Comparison of ENCODE assay signal across 16 cellular contexts in genomic region chr16:55735120-55735781, GRCh38.
"Had no signal": no experiment of that assay in that cellular context is flagged by ENCODE, and none has a peak within 500 bp of the region (broad histone marks: within the 10 kb centered on the region; RNA-seq: fewer than 3 reads in every experiment).

No MANE protein-coding gene starts in this region.

- H3K4me1 Mint-ChIP-seq: activated B cell treated with CpG ODN at 0.5 μM for 24 hours; activated CD4-positive, alpha-beta T cell treated with anti-CD3 and anti-CD28 coated beads, Interleukin-2, amount 10 ng/mL, durations not matched to agents 24 days and 14 days; activated naive CD8-positive, alpha-beta T cell treated with anti-CD3 and anti-CD28 coated beads for 36 hours; brain; mesothelial cell of epicardium had no signal

- H3K27me3 ChIP-seq: pancreas had no signal

- H3K4me3 ChIP-seq: esophagus squamous epithelium, pancreas, thoracic aorta had no signal

- FAIRE-seq: pancreas, TTC549 had no signal

- H3K36me3 Mint-ChIP-seq: activated naive CD8-positive, alpha-beta T cell treated with anti-CD3 and anti-CD28 coated beads for 36 hours; brain; mesothelial cell of epicardium; stimulated activated effector memory CD8-positive, alpha-beta T cell treated with anti-CD3 and anti-CD28 coated beads, Interleukin-12 subunit alpha, Interleukin-12 subunit beta, amount 100 ng/mL, for 72 hours had no signal

- DNase-seq: activated B cell treated with CpG ODN at 0.5 μM for 24 hours; activated CD4-positive, alpha-beta T cell treated with anti-CD3 and anti-CD28 coated beads, Interleukin-2, amount 10 ng/mL, durations not matched to agents 24 days and 14 days; activated naive CD8-positive, alpha-beta T cell treated with anti-CD3 and anti-CD28 coated beads for 36 hours; amygdala; cortex of kidney; effector CD4-positive, alpha-beta T cell; esophagus squamous epithelium; glutamatergic neuron; pancreas; stimulated activated CD4-positive, alpha-beta T cell treated with anti-CD3 and anti-CD28 coated beads, Interleukin-12 subunit alpha, Interleukin-12 subunit beta, amount 100 ng/mL, for 4 hours had no signal

- H3K4me3 Mint-ChIP-seq: activated B cell treated with CpG ODN at 0.5 μM for 24 hours; activated CD4-positive, alpha-beta T cell treated with anti-CD3 and anti-CD28 coated beads, Interleukin-2, amount 10 ng/mL, durations not matched to agents 24 days and 14 days; activated naive CD8-positive, alpha-beta T cell treated with anti-CD3 and anti-CD28 coated beads for 36 hours; activated T-helper 1 cell treated with anti-CD3 and anti-CD28 coated beads, Interleukin-12 subunit alpha, Interleukin-12 subunit beta, Interleukin-2, Interleukin-4 antibody, amounts not matched to agents 30 ng/mL and 10 ng/mL and 1 ng/mL, durations not matched to agents 14 hours and 24 hours and 36 hours; brain; mesothelial cell of epicardium; stimulated activated effector memory CD8-positive, alpha-beta T cell treated with anti-CD3 and anti-CD28 coated beads, Interleukin-12 subunit alpha, Interleukin-12 subunit beta, amount 100 ng/mL, for 72 hours had no signal

- H3K27ac Mint-ChIP-seq: activated B cell treated with CpG ODN at 0.5 μM for 24 hours; activated CD4-positive, alpha-beta T cell treated with anti-CD3 and anti-CD28 coated beads, Interleukin-2, amount 10 ng/mL, durations not matched to agents 24 days and 14 days; activated naive CD8-positive, alpha-beta T cell treated with anti-CD3 and anti-CD28 coated beads for 36 hours; activated T-helper 1 cell treated with anti-CD3 and anti-CD28 coated beads, Interleukin-12 subunit alpha, Interleukin-12 subunit beta, Interleukin-2, Interleukin-4 antibody, amounts not matched to agents 30 ng/mL and 10 ng/mL and 1 ng/mL, durations not matched to agents 14 hours and 24 hours and 36 hours; brain; mesothelial cell of epicardium; stimulated activated effector memory CD8-positive, alpha-beta T cell treated with anti-CD3 and anti-CD28 coated beads, Interleukin-12 subunit alpha, Interleukin-12 subunit beta, amount 100 ng/mL, for 72 hours had no signal

- H3K9me3 Mint-ChIP-seq: activated B cell treated with CpG ODN at 0.5 μM for 24 hours; activated CD4-positive, alpha-beta T cell treated with anti-CD3 and anti-CD28 coated beads, Interleukin-2, amount 10 ng/mL, durations not matched to agents 24 days and 14 days; activated naive CD8-positive, alpha-beta T cell treated with anti-CD3 and anti-CD28 coated beads for 36 hours; activated T-helper 1 cell treated with anti-CD3 and anti-CD28 coated beads, Interleukin-12 subunit alpha, Interleukin-12 subunit beta, Interleukin-2, Interleukin-4 antibody, amounts not matched to agents 30 ng/mL and 10 ng/mL and 1 ng/mL, durations not matched to agents 14 hours and 24 hours and 36 hours; brain; mesothelial cell of epicardium; stimulated activated effector memory CD8-positive, alpha-beta T cell treated with anti-CD3 and anti-CD28 coated beads, Interleukin-12 subunit alpha, Interleukin-12 subunit beta, amount 100 ng/mL, for 72 hours had no signal

- H3K36me3 ChIP-seq: esophagus squamous epithelium, pancreas, thoracic aorta had no signal

- ATAC-seq: pancreas; stimulated activated effector memory CD8-positive, alpha-beta T cell treated with anti-CD3 and anti-CD28 coated beads, Interleukin-12 subunit alpha, Interleukin-12 subunit beta, amount 100 ng/mL, for 72 hours had no signal
